ENCODE assay signal across 8 cellular contexts in the genomic region with DNA sequence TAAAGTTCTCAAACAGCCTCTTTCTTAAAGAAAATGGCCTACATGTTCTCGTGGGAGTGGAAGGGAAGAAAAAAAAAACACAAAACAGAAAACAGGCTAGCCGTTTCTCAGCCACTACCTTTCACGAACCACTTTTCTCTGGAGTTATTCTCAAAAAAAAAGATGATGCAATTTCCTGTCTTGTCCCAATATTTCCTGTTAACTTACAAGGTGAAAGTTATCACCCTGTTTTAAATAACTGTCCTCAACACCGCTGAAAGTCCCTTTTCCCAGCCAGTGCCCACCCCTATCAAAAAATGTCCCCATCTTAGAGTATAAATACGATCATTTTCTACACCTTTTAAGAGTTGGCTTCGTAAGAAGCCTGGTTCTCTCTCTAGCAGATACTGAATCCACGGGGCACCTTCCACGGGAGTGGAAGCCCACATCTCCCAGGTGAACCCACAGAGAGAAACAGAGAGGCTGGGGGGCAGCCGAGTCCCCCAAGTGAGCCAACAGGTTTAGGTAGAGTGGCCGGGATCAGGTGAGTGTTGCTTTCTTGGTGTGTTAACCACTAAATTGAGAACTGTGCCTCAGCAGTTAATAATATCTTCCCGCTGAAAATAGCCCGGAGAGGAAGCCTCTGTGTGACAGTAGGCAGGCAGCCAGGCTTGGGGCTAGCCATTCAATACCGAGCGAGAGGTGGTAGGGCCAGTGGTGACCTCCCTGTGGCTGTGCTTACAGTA. TPM values are rescaled to one million over a fixed set of nuclear protein-coding genes. Genes with fewer than 3 reads are reported as not detected.
A peak's percentile ranks its signal among the peaks of the same experiment; 100 is the strongest.
DNase-seq lines count a peak whose midpoint lies in the region; ATAC-seq, FAIRE-seq and TF ChIP-seq lines count a peak whose summit lies in the region.

No MANE protein-coding gene starts in this region.

- H3K27me3 ChIP-seq in ACC112 (ENCODE audit: insufficient read depth, low read length) (no peaks in the 10 kb centered on the region), keratinocyte (ENCODE audit: control insufficient read depth, extremely low read depth, insufficient read depth, low read length) (no peaks in the 10 kb centered on the region), thyroid gland (no peaks in the 10 kb centered on the region)

- DNase-seq in activated CD8-positive, alpha-beta T cell treated with anti-CD3 and anti-CD28 coated beads, Interleukin-2, amount 10 ng/mL, durations not matched to agents 7 days and 5 days, result no peak
- no peak for DNase-seq in keratinocyte (ENCODE audit: low read depth, low spot score)
- no peak for DNase-seq in thyroid gland
- no peak for DNase-seq in NCI-H82 (lab: John Stamatoyannopoulos, UW)
- DNase-seq in NCI-H146 (lab: John Stamatoyannopoulos, UW), result no peak

- peak overlapping the region; percentile 94 for H3K27ac Mint-ChIP-seq in activated CD8-positive, alpha-beta T cell treated with anti-CD3 and anti-CD28 coated beads, Interleukin-2, amount 10 ng/mL, durations not matched to agents 7 days and 5 days

- no peak for TF ChIP-seq POLR2A in thyroid gland (IDR thresholded peaks at IDR 0.05)

- H3K4me1 ChIP-seq in ACC112 (ENCODE audit: control insufficient read depth, insufficient read depth, low read length, unreplicated experiment), result peaks cover 82% of the 10 kb centered on the region
- H3K4me1 ChIP-seq in keratinocyte (ENCODE audit: control insufficient read depth, extremely low read depth, insufficient read depth, low read length), result peaks cover 73% of the 10 kb centered on the region
- H3K4me1 ChIP-seq in thyroid gland, result peaks cover 88 to 100% of the 10 kb centered on the region in 2 donors

- H3K79me2 ChIP-seq in ACC112 (ENCODE audit: control insufficient read depth, insufficient read depth, low read length, unreplicated experiment) (peaks cover 97% of the 10 kb centered on the region), keratinocyte (ENCODE audit: control insufficient read depth, insufficient read depth, low read length) (peaks cover 95% of the 10 kb centered on the region)

- peak overlapping the region; percentile 70 for H3K4me3 Mint-ChIP-seq in activated CD8-positive, alpha-beta T cell treated with anti-CD3 and anti-CD28 coated beads, Interleukin-2, amount 10 ng/mL, durations not matched to agents 7 days and 5 days

- intact Hi-C loops in thyroid gland (cut with DNase I), result no loop called here

- H3K27ac ChIP-seq in ACC112 (ENCODE audit: low read depth, low read length) (peak overlapping the region; percentile 84), keratinocyte (ENCODE audit: control insufficient read depth, insufficient read depth, low read length) (peak overlapping the region; percentile 51), thyroid gland (peak overlapping the region; percentile 1 to 69 (median 65))

- peaks cover 7% of the 10 kb centered on the region for H3K9me1 ChIP-seq in keratinocyte (ENCODE audit: control insufficient read depth, extremely low read depth, insufficient read depth, low read length)

- no peaks in the 10 kb centered on the region for H3K27me3 Mint-ChIP-seq in activated CD8-positive, alpha-beta T cell treated with anti-CD3 and anti-CD28 coated beads, Interleukin-2, amount 10 ng/mL, durations not matched to agents 7 days and 5 days (ENCODE audit: low read depth)

- H3K4me3 ChIP-seq in ACC112 (ENCODE audit: low read depth, low read length) (peak overlapping the region; percentile 45), keratinocyte (ENCODE audit: control insufficient read depth in 2 of 3, extremely low read depth in 1 of 3, insufficient read depth in 2 of 3, low read depth in 1 of 3, low read length in 3 of 3) (no peak overlapping the region), thyroid gland (replicated peaks in 1 of 3) (no peak overlapping the region)

- ATAC-seq in GM19043 (IDR thresholded peaks at IDR 0.05; ENCODE audit: low read depth, unreplicated experiment) (peak; percentile 59), HG03439 (IDR thresholded peaks at IDR 0.05; ENCODE audit: unreplicated experiment) (peak; percentile 55)
- peak; percentile 7 for ATAC-seq in activated CD8-positive, alpha-beta T cell treated with anti-CD3 and anti-CD28 coated beads, Interleukin-2, amount 10 ng/mL, durations not matched to agents 7 days and 5 days

- peaks cover 99% of the 10 kb centered on the region for H3K4me1 Mint-ChIP-seq in activated CD8-positive, alpha-beta T cell treated with anti-CD3 and anti-CD28 coated beads, Interleukin-2, amount 10 ng/mL, durations not matched to agents 7 days and 5 days (ENCODE audit: low read depth)

- CTCF ChIA-PET in activated CD8-positive, alpha-beta T cell treated with anti-CD3 and anti-CD28 coated beads, Interleukin-2, amount 10 ng/mL, durations not matched to agents 7 days and 5 days (lab: Charles Lee), result interaction anchor here (0.9 to 1.2 kb wide), 2 partner anchors 10 to 157 kb away, joined by 3 to 6 read pairs; no protein-coding TSS in a partner anchor

- dilution Hi-C loops in keratinocyte (cut with MboI; ENCODE audit: extremely low pct_ligation_motif_present, low sequenced_read_pairs), result no loop called here

- POLR2A ChIA-PET in activated CD8-positive, alpha-beta T cell treated with anti-CD3 and anti-CD28 coated beads, Interleukin-2, amount 10 ng/mL, durations not matched to agents 7 days and 5 days (lab: Charles Lee), result interaction anchor here (0.6 kb wide), 2 partner anchors 31 to 234 kb away, joined by 3 to 4 read pairs; no protein-coding TSS in a partner anchor

- FAIRE-seq in keratinocyte (lab: Jason Lieb, UNC), result peak; percentile 36

- peak overlapping the region; percentile 6 for H3K9ac ChIP-seq in keratinocyte (ENCODE audit: control insufficient read depth, extremely low read depth, insufficient read depth, low read length)

- TF ChIP-seq CTCF in keratinocyte (optimal IDR thresholded peaks at IDR 0.05 in 1 of 3, IDR thresholded peaks at IDR 0.05 in 1 of 3, conservative IDR thresholded peaks at IDR 0.05 in 1 of 3; ENCODE audit: extremely low read depth in 1 of 3, insufficient read depth in 2 of 3, low read length in 3 of 3), result no peak
- no peak for TF ChIP-seq CTCF in thyroid gland (IDR thresholded peaks at IDR 0.05)

- peak overlapping the region; percentile 73 for H2AFZ ChIP-seq in ACC112 (ENCODE audit: low read length, unreplicated experiment)
- no peak overlapping the region for H2AFZ ChIP-seq in keratinocyte (ENCODE audit: control insufficient read depth, low read length)

- no peaks in the 10 kb centered on the region for H3K9me3 ChIP-seq in keratinocyte (ENCODE audit: control insufficient read depth, low read depth, low read length)
- H3K9me3 ChIP-seq in thyroid gland, result no peaks in the 10 kb centered on the region

- H3K4me2 ChIP-seq in keratinocyte (ENCODE audit: control insufficient read depth, extremely low read depth, insufficient read depth, low read depth, low read length), result peak overlapping the region; percentile 11

- H4K20me1 ChIP-seq in keratinocyte (ENCODE audit: control insufficient read depth, extremely low read depth, insufficient read depth, low read length), result no peaks in the 10 kb centered on the region

- H3K9me3 Mint-ChIP-seq in activated CD8-positive, alpha-beta T cell treated with anti-CD3 and anti-CD28 coated beads, Interleukin-2, amount 10 ng/mL, durations not matched to agents 7 days and 5 days (ENCODE audit: insufficient read depth), result no peaks in the 10 kb centered on the region

- H3K36me3 Mint-ChIP-seq in activated CD8-positive, alpha-beta T cell treated with anti-CD3 and anti-CD28 coated beads, Interleukin-2, amount 10 ng/mL, durations not matched to agents 7 days and 5 days (ENCODE audit: low read depth), result peaks cover 81% of the 10 kb centered on the region

- 50 to 74% methylated on average over 14 of the region's 14 CpGs for WGBS in thyroid gland, 2 donors

- H3K36me3 ChIP-seq in ACC112 (ENCODE audit: insufficient read depth, low read length) (no peaks in the 10 kb centered on the region), keratinocyte (ENCODE audit: control insufficient read depth in 2 of 2, extremely low read depth in 1 of 2, insufficient read depth in 2 of 2, low read length in 2 of 2) (peaks cover 0 to 28% of the 10 kb centered on the region in 2 experiments), thyroid gland (no peaks in the 10 kb centered on the region)

RNA-seq across cellular contexts. Expression of gene SMAD7, which starts 15.9 kb away (rescaled TPM):
- 10 to 100 TPM; 23.8 to 24.1 TPM for total RNA-seq in activated CD8-positive, alpha-beta T cell treated with anti-CD3 and anti-CD28 coated beads, Interleukin-2, amount 10 ng/mL, durations not matched to agents 7 days and 5 days
- polyA plus RNA-seq in keratinocyte, result 9.5 to 12.2 TPM (median 10.7 TPM) in 3 replicates
- 11.9 TPM for polyA plus RNA-seq in keratinocyte (2011; ENCODE audit: low read depth)
- 4.7 and 4.9 TPM in 2 replicates for polyA plus RNA-seq in keratinocyte (2011; cell fraction: cytosol; rRNA removed)
- 21.0 and 21.4 TPM in 2 replicates for polyA plus RNA-seq in keratinocyte (2011; cell fraction: nucleus; rRNA removed)
- 7.5 and 10.4 TPM in 2 replicates for polyA plus RNA-seq in keratinocyte (2012; ENCODE audit: low replicate concordance)
- 16.0 to 44.2 TPM (median 24.0 TPM) in 3 replicates for polyA minus RNA-seq in keratinocyte
- 15.0 TPM for polyA minus RNA-seq in keratinocyte (2011; cell fraction: cytosol; rRNA and poly(A)+ RNA removed)
- 19.5 and 21.6 TPM in 2 replicates for polyA minus RNA-seq in keratinocyte (2011; cell fraction: nucleus; rRNA and poly(A)+ RNA removed)
- total RNA-seq in thyroid gland, result 10 to 100 TPM; 40.1 to 69.3 (median 59.2) TPM

Comparison
In these comparisons a context has a peak if more than half of its experiments do, and no peak if none do; other contexts are left out.
1. ATAC-seq: peak in every context shown above with its lines; median percentile 59 in GM19043; 55 in HG03439; 7 in activated CD8-positive, alpha-beta T cell treated with anti-CD3 and anti-CD28 coated beads, Interleukin-2, amount 10 ng/mL, durations not matched to agents 7 days and 5 days.